19 cellular contexts compared by ENCODE assay signal in the genomic region with DNA sequence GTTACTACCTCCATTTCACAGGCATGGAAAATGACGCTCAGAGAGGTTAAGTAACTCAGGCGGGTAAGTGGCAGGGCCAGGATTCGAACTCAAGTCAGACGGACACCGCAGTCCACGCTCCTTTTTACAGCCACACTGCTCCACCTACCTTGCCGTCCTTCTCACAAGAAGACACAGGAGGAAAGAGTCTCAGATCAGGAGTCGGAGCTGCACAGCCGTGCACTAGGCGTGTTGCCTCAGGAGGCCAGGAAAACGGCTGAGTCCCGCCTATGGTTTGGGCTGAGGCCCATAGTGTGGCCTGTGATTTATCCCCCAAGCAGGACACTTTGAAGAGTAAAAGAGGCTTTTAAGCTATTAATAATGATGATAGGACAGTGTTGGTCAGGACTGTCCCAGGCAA. TPM values are rescaled to one million over a fixed set of nuclear protein-coding genes. Genes with fewer than 3 reads are reported as not detected.
"Had no signal": no experiment of that assay in that cellular context is flagged by ENCODE, and none has a peak within 500 bp of the region (broad histone marks: within the 10 kb centered on the region; RNA-seq: fewer than 3 reads in every experiment).

No MANE protein-coding gene starts in this region.

- H3K27me3 Mint-ChIP-seq: stimulated activated memory B cell treated with anti-CD40 and anti-IgM and Interleukin-4, amounts not matched to agents 10 μg/mL and 1 μg/mL and 100 μg/mL, for 72 hours had no signal

- H3K4me3 ChIP-seq: ascending aorta, esophagus squamous epithelium, mucosa of descending colon, SJCRH30, spleen had no signal

- H3K9me3 ChIP-seq: ascending aorta, esophagus squamous epithelium, mucosa of descending colon, SJCRH30, spleen had no signal

- H3K4me1 ChIP-seq: ascending aorta, SJCRH30 had no signal

- H3K9me3 Mint-ChIP-seq: natural killer cell; stimulated activated memory B cell treated with anti-CD40 and anti-IgM and Interleukin-4, amounts not matched to agents 10 μg/mL and 1 μg/mL and 100 μg/mL, for 72 hours had no signal

- H3K27ac Mint-ChIP-seq: natural killer cell; progenitor cell of endocrine pancreas; stimulated activated memory B cell treated with anti-CD40 and anti-IgM and Interleukin-4, amounts not matched to agents 10 μg/mL and 1 μg/mL and 100 μg/mL, for 72 hours had no signal

- H3K27me3 ChIP-seq: ascending aorta, esophagus squamous epithelium, spleen had no signal

- H3K36me3 ChIP-seq: ascending aorta, esophagus squamous epithelium, SJCRH30, spleen had no signal

- H3K36me3 Mint-ChIP-seq: natural killer cell had no signal

- DNase-seq: activated CD4-positive, alpha-beta T cell treated with anti-CD3 and anti-CD28 coated beads for 48 hours; activated gamma-delta T cell treated with Interleukin-2 at 50 U/mL for 16 hours; esophagus squamous epithelium; foreskin fibroblast; mucosa of descending colon; natural killer cell; nucleus accumbens; right cardiac atrium; RPMI8226; SJCRH30; spleen; stimulated activated CD4-positive, alpha-beta T cell treated with anti-CD3 and anti-CD28 coated beads, Interleukin-1b, Interleukin-23, amount 100 ng/mL, for 48 hours; SW 1271; T1000 had no signal

- H3K4me3 Mint-ChIP-seq: natural killer cell; stimulated activated memory B cell treated with anti-CD40 and anti-IgM and Interleukin-4, amounts not matched to agents 10 μg/mL and 1 μg/mL and 100 μg/mL, for 72 hours had no signal

- ATAC-seq: mucosa of descending colon; natural killer cell; right cardiac atrium; stimulated activated memory B cell treated with anti-CD40 and anti-IgM and Interleukin-4, amounts not matched to agents 10 μg/mL and 1 μg/mL and 100 μg/mL, for 72 hours had no signal

- H3K27ac ChIP-seq: ascending aorta, esophagus squamous epithelium, SJCRH30, spleen had no signal

RNA-seq across cellular contexts. Expression of a gene that starts 44.7 kb away (rescaled TPM):
- total RNA-seq: bronchial epithelial cell, lung microvascular endothelial cell, progenitor cell of endocrine pancreas had no signal
